ENCODE assay signal across 21 cellular contexts in genomic region chr14:104364830-104365229, GRCh38.
A peak's percentile ranks its signal among the peaks of the same experiment; 100 is the strongest.
DNase-seq lines count a peak whose midpoint lies in the region; TF ChIP-seq lines count a peak whose summit lies in the region.
"Had no signal": no experiment of that assay in that cellular context is flagged by ENCODE, and none has a peak within 500 bp of the region (broad histone marks: within the 10 kb centered on the region; RNA-seq: fewer than 3 reads in every experiment).

No MANE protein-coding gene starts in this region.

- H3K4me1 Mint-ChIP-seq in CD14-positive monocyte (no peaks in the 10 kb centered on the region), chondrocyte (ENCODE audit: low read depth) (no peaks in the 10 kb centered on the region)
- H3K4me1 Mint-ChIP-seq: activated CD4-positive, alpha-beta T cell treated with anti-CD3 and anti-CD28 coated beads, Interleukin-2, amount 10 ng/mL, durations not matched to agents 24 days and 14 days had no signal

- H3K27me3 Mint-ChIP-seq in CD14-positive monocyte (ENCODE audit: low read depth in 3 of 3), result peaks cover 0 to 5% (median 4%) of the 10 kb centered on the region in 3 donors
- peaks cover 12% of the 10 kb centered on the region for H3K27me3 Mint-ChIP-seq in chondrocyte (ENCODE audit: low read depth)
- H3K27me3 Mint-ChIP-seq: activated CD4-positive, alpha-beta T cell treated with anti-CD3 and anti-CD28 coated beads, Interleukin-2, amount 10 ng/mL, durations not matched to agents 24 days and 14 days had no signal

- TF ChIP-seq CTCF in CD14-positive monocyte (IDR thresholded peaks at IDR 0.05), result no peak
- TF ChIP-seq CTCF in chondrocyte (IDR thresholded peaks at IDR 0.05), result no peak

- H3K36me3 Mint-ChIP-seq in CD14-positive monocyte (no peaks in the 10 kb centered on the region), chondrocyte (ENCODE audit: low read depth) (no peaks in the 10 kb centered on the region)

- DNase-seq in NCI-H345 treated with DMSO at 0.1 percent for 48 hours (lab: John Stamatoyannopoulos, UW; ENCODE audit: unreplicated experiment) (peak; percentile 95), NCI-H345 (lab: John Stamatoyannopoulos, UW) (no peak), AML-193 (lab: John Stamatoyannopoulos, UW) (peak; percentile 9 to 15), CD14-positive monocyte (ENCODE audit: low spot score) (peak; percentile 39), chondrocyte (ENCODE audit: low spot score) (peak; percentile 54), T-helper 1 cell (no peak)
- DNase-seq in activated CD4-positive, alpha-beta T cell treated with anti-CD3 and anti-CD28 coated beads, Interleukin-2, amount 50 U/mL, for 48 hours, result no peak
- DNase-seq: activated CD4-positive, alpha-beta T cell treated with anti-CD3 and anti-CD28 coated beads, Interleukin-2, amount 10 ng/mL, durations not matched to agents 24 days and 14 days; activated effector memory CD4-positive, alpha-beta T cell treated with Interleukin-2 at 50 U/mL for 16 hours; activated T-cell treated with anti-CD3 and anti-CD28 coated beads, Interleukin-2, amount 50 U/mL, for 1 hour; DMS79 treated with DMSO at 0.1 percent for 48 hours; effector CD8-positive, alpha-beta T cell; GDM1; mesenchymal stem cell; MM.1S; NCI-H510A; PC-9; SHP77 treated with DMSO at 0.1 percent for 48 hours; stimulated activated naive CD4-positive, alpha-beta T cell; T-helper 9 cell; upper lobe of left lung had no signal

- H3K4me3 Mint-ChIP-seq in CD14-positive monocyte (no peak overlapping the region), chondrocyte (ENCODE audit: unreplicated experiment) (no peak overlapping the region)
- H3K4me3 Mint-ChIP-seq: activated CD4-positive, alpha-beta T cell treated with anti-CD3 and anti-CD28 coated beads, Interleukin-2, amount 10 ng/mL, durations not matched to agents 24 days and 14 days had no signal

- H3K9me3 Mint-ChIP-seq in CD14-positive monocyte (no peaks in the 10 kb centered on the region), chondrocyte (ENCODE audit: low read depth) (no peaks in the 10 kb centered on the region)
- H3K9me3 Mint-ChIP-seq: activated CD4-positive, alpha-beta T cell treated with anti-CD3 and anti-CD28 coated beads, Interleukin-2, amount 10 ng/mL, durations not matched to agents 24 days and 14 days had no signal

- intact Hi-C loops in CD14-positive monocyte (cut with micrococcal nuclease), result no loop called here

- no peak overlapping the region for H3K27ac Mint-ChIP-seq in CD14-positive monocyte
- peak overlapping the region; percentile 41 for H3K27ac Mint-ChIP-seq in chondrocyte (ENCODE audit: unreplicated experiment)
- H3K27ac Mint-ChIP-seq: activated CD4-positive, alpha-beta T cell treated with anti-CD3 and anti-CD28 coated beads, Interleukin-2, amount 10 ng/mL, durations not matched to agents 24 days and 14 days had no signal

Comparison
In these comparisons a context has a peak if more than half of its experiments do, and no peak if none do; other contexts are left out.
1. DNase-seq: peak in NCI-H345 treated with DMSO at 0.1 percent for 48 hours (single experiment), AML-193 (2 of 2), CD14-positive monocyte (single experiment) and chondrocyte (single experiment); none in NCI-H345 (single experiment), T-helper 1 cell (0 of 5) and activated CD4-positive, alpha-beta T cell treated with anti-CD3 and anti-CD28 coated beads, Interleukin-2, amount 50 U/mL, for 48 hours (0 of 2).